20 cellular contexts compared by ENCODE assay signal in the genomic region with DNA sequence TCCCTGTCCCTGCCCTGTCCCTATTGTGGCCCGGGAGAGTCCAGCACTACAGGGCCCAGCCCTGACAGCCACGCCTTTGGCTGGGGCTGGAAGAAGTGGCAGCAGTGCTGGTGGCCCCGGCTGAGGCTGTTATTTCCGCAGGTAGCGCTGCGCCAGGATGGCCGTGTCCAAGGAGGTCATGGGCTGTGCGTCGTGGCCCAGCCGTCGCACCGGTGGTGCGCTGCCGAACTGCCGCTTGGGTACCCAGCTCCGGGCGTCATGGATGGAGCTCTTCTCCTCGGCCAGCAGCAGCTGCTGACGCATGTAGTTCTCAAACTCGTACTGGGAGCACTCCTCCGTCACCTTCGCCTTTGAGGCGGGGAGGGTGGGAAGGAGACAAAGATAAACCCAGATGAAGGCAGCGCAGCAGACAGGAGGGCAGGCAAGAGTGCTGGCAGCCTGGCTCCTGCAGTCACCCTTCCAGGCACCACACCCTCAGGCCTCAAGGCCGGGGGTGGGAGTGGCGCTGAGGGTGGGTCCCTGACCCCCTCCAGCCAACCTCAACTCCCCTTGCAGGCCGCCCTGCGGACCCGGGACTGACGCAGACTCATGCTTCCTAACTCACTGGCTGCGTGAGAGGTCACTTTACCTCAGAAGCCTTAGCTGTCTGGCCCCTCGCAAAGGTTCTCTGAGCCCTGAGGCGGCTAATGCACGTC. TPM values are rescaled to one million over a fixed set of nuclear protein-coding genes. Genes with fewer than 3 reads are reported as not detected.
DNase-seq lines count a peak whose midpoint lies in the region; ATAC-seq, FAIRE-seq and TF ChIP-seq lines count a peak whose summit lies in the region.
"Had no signal": no experiment of that assay in that cellular context is flagged by ENCODE, and none has a peak within 500 bp of the region (broad histone marks: within the 10 kb centered on the region; RNA-seq: fewer than 3 reads in every experiment).

No MANE protein-coding gene starts in this region.

- intact Hi-C loops in left ventricle myocardium inferior (cut with micrococcal nuclease) (no loop called here), left ventricle myocardium superior (cut with micrococcal nuclease) (loop anchor here (5.0 kb wide), 1 partner anchor 81 kb away; no protein-coding TSS in a partner anchor), kidney (cut with DNase I) (loop anchor here (5.0 kb wide), 1 partner anchor 81 kb away; no protein-coding TSS in a partner anchor)

- CTCF ChIA-PET in RWPE1 (lab: Yijun Ruan, JAX): interaction anchor here (0.5 to 2.2 kb wide), 19 partner anchors 9 to 247 kb away, joined by 3 to 17 read pairs (median 3); no protein-coding TSS in a partner anchor

- DNase-seq in left ventricle myocardium inferior (no peak), left ventricle myocardium superior (no peak), RWPE1 (ENCODE audit: low spot score) (no peak), kidney (peak; percentile 69), thoracic aorta (ENCODE audit: low spot score) (no peak), endothelial cell (ENCODE audit: low spot score) (no peak), anterior cingulate cortex (lab: John Stamatoyannopoulos, UW) (no peak)
- DNase-seq: ACHN, MM.1S, NCI-H226 had no signal

- H3K36me3 Mint-ChIP-seq in endothelial cell (ENCODE audit: low read depth, unreplicated experiment): peaks cover 23% of the 10 kb centered on the region

- POLR2A ChIA-PET in RWPE1 (lab: Yijun Ruan, JAX; ENCODE audit: low non-redundant PET): no interaction called here

- H3K9me3 Mint-ChIP-seq in endothelial cell (ENCODE audit: unreplicated experiment): no peaks in the 10 kb centered on the region
- H3K9me3 Mint-ChIP-seq: CD4-positive, CD25-positive, alpha-beta regulatory T cell had no signal

- no peak overlapping the region for H3K27ac Mint-ChIP-seq in endothelial cell (ENCODE audit: unreplicated experiment)
- H3K27ac Mint-ChIP-seq: CD4-positive, CD25-positive, alpha-beta regulatory T cell had no signal

- H3K4me1 ChIP-seq in left ventricle myocardium inferior: peaks cover 40% of the 10 kb centered on the region
- H3K4me1 ChIP-seq in kidney (ENCODE audit: control insufficient read depth in 1 of 2, insufficient read depth in 1 of 2, low read depth in 1 of 2, low read length in 2 of 2): peaks cover 0 to 17% of the 10 kb centered on the region in 2 donors
- peaks cover 7 to 10% of the 10 kb centered on the region in 2 donors for H3K4me1 ChIP-seq in thoracic aorta (ENCODE audit: control insufficient read depth in 1 of 2, low read depth in 2 of 2)
- H3K4me1 ChIP-seq: BE2C had no signal

- H3K36me3 ChIP-seq in left ventricle myocardium inferior (peaks cover 52% of the 10 kb centered on the region), kidney (ENCODE audit: control insufficient read depth in 1 of 2, insufficient read depth in 2 of 2, low read length in 2 of 2) (peaks cover 17 to 18% of the 10 kb centered on the region in 2 donors), thoracic aorta (peaks cover 45% of the 10 kb centered on the region)
- H3K36me3 ChIP-seq: BE2C had no signal

- H3K4me3 ChIP-seq in left ventricle myocardium inferior: no peak overlapping the region
- H3K4me3 ChIP-seq in kidney (ENCODE audit: low read length in 2 of 2): no peak overlapping the region
- H3K4me3 ChIP-seq in thoracic aorta: no peak overlapping the region
- H3K4me3 ChIP-seq: Peyer's patch had no signal

- H3K9me3 ChIP-seq in left ventricle myocardium inferior (replicated peaks) (no peaks in the 10 kb centered on the region), kidney (ENCODE audit: control insufficient read depth in 1 of 2, low read length in 2 of 2) (no peaks in the 10 kb centered on the region), thoracic aorta (no peaks in the 10 kb centered on the region)
- H3K9me3 ChIP-seq: BE2C, Peyer's patch, SK-N-SH had no signal

- H3K9ac ChIP-seq in kidney (ENCODE audit: low read length in 2 of 2): no peak overlapping the region
- H3K9ac ChIP-seq: KMS-11 had no signal

- H3K27me3 ChIP-seq in left ventricle myocardium inferior (ENCODE audit: low read depth): no peaks in the 10 kb centered on the region
- no peaks in the 10 kb centered on the region for H3K27me3 ChIP-seq in thoracic aorta (replicated peaks; ENCODE audit: insufficient read depth)
- H3K27me3 ChIP-seq: BE2C, Peyer's patch had no signal

- H3K27me3 Mint-ChIP-seq in endothelial cell (ENCODE audit: unreplicated experiment): peaks cover 16% of the 10 kb centered on the region
- H3K27me3 Mint-ChIP-seq: CD4-positive, CD25-positive, alpha-beta regulatory T cell had no signal

- ATAC-seq in left ventricle myocardium superior: no peak
- ATAC-seq in thoracic aorta (ENCODE audit: insufficient number of reproducible peaks, low FRiP score, low read depth): no peak
- ATAC-seq in HG02970 (IDR thresholded peaks at IDR 0.05; ENCODE audit: low FRiP score, unreplicated experiment): no peak

- no peak for FAIRE-seq in kidney (lab: Jason Lieb, UNC)
- FAIRE-seq: GM19239, HTR-8/SVneo had no signal

- TF ChIP-seq CTCF in left ventricle myocardium inferior (IDR thresholded peaks at IDR 0.05; ENCODE audit: borderline replicate concordance) (no peak), RWPE1 (conservative IDR thresholded peaks at IDR 0.05; ENCODE audit: low read depth) (no peak), kidney (IDR thresholded peaks at IDR 0.05; ENCODE audit: borderline replicate concordance, extremely low read depth, insufficient read depth) (no peak), thoracic aorta (IDR thresholded peaks at IDR 0.05) (no peak), endothelial cell (IDR thresholded peaks at IDR 0.05; ENCODE audit: unreplicated experiment) (no peak)

- H3K27ac ChIP-seq in left ventricle myocardium inferior (replicated peaks) (peak overlapping the region; percentile 51), RWPE1 (peak overlapping the region; percentile 69), kidney (ENCODE audit: low read depth in 2 of 2, low read length in 2 of 2) (no peak overlapping the region), thoracic aorta (peak overlapping the region; percentile 74 to 93)
- H3K27ac ChIP-seq: 22Rv1, KMS-11, Peyer's patch had no signal

- H3K4me3 Mint-ChIP-seq in endothelial cell (ENCODE audit: unreplicated experiment): no peak overlapping the region
- H3K4me3 Mint-ChIP-seq: CD4-positive, CD25-positive, alpha-beta regulatory T cell had no signal

- H3K4me1 Mint-ChIP-seq in endothelial cell (ENCODE audit: unreplicated experiment): peaks cover 28% of the 10 kb centered on the region

RNA-seq across cellular contexts. Expression of a gene that starts 18.3 kb away (rescaled TPM):
- total RNA-seq in left ventricle myocardium inferior: 10.6 TPM
- 10.8 TPM for total RNA-seq in left ventricle myocardium superior
- total RNA-seq in kidney: 31.8 TPM
- 91.8 TPM for polyA plus RNA-seq in kidney (ENCODE audit: insufficient read depth, low read depth, low replicate concordance)
- 100 to 1,000 TPM; 107 to 189 TPM for total RNA-seq in thoracic aorta
- 87.9 TPM for total RNA-seq in endothelial cell (ENCODE audit: unreplicated experiment)

RNA-seq across cellular contexts. Expression of a gene that starts 35.6 kb away (rescaled TPM):
- 1.9 TPM for total RNA-seq in left ventricle myocardium inferior
- total RNA-seq in left ventricle myocardium superior: 1.1 TPM
- 33.4 TPM for total RNA-seq in kidney
- 5.7 TPM for polyA plus RNA-seq in kidney (ENCODE audit: insufficient read depth, low read depth, low replicate concordance)
- total RNA-seq in thoracic aorta: 1 to 10 TPM; 3.9 to 5.6 TPM
- 4.8 TPM for total RNA-seq in endothelial cell (ENCODE audit: unreplicated experiment)
- total RNA-seq: H4 had no signal

RNA-seq across cellular contexts. Expression of a gene that starts 44.0 kb away (rescaled TPM):
- total RNA-seq in left ventricle myocardium inferior (69.8 TPM), left ventricle myocardium superior (78.4 TPM), kidney (39.2 TPM), thoracic aorta (10 to 100 TPM; 60.3 to 61.5 TPM), endothelial cell (ENCODE audit: unreplicated experiment) (37.3 TPM)
- 30.9 TPM for polyA plus RNA-seq in kidney (ENCODE audit: insufficient read depth, low read depth, low replicate concordance)

RNA-seq across cellular contexts. Expression of a gene that starts 55.9 kb away (rescaled TPM):
- 53.6 TPM for total RNA-seq in left ventricle myocardium inferior
- 58.7 TPM for total RNA-seq in left ventricle myocardium superior
- 29.5 TPM for total RNA-seq in kidney
- 91.6 TPM for polyA plus RNA-seq in kidney (ENCODE audit: insufficient read depth, low read depth, low replicate concordance)
- total RNA-seq in thoracic aorta: 10 to 100 TPM; 14.4 to 34.4 TPM
- 22.3 TPM for total RNA-seq in endothelial cell (ENCODE audit: unreplicated experiment)

Comparison
In these comparisons a context has a peak if more than half of its experiments do, and no peak if none do; other contexts are left out.
1. H3K27ac ChIP-seq: peak in left ventricle myocardium inferior (single experiment), RWPE1 (single experiment) and thoracic aorta (2 of 2); none in kidney (0 of 2).